20 cellular contexts compared by ENCODE assay signal in the genomic region with DNA sequence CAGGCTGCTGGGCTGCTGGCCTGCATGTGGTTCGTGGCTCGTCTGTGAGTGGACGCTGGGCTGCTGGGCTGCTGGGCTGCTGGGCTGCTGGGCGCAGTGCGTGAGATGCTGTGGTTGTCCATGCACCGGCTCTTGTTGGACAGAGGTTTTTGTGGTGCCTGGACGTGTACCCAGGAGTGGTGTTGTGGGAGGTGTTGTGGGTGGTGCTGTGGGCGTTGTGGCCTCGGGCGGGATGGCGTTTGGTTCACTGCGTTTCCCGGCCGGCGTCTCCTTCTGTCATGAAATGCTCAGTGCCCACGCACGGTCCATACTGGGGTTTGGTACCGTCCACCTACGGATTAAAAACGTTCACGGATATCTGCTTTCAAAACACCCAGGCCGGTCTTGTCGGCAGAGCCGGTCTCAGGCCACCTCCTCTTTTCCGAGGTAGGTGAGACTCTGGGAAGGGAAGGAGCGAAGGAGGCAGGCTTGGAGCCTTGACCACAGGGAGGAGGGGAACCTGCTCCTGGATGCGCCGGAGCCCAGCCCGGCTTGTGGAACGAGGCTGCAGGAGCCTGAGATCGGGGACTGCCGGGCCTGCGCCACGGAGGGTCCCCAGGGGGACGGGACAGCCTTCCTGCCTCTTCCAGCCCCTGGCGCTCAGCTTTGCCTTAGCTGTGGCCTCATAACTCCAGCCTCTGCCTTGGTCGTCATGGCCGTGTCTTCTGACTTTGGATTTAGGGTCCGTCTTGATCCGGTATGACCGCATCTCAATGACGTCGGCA. TPM values are rescaled to one million over a fixed set of nuclear protein-coding genes. Genes with fewer than 3 reads are reported as not detected.
A peak's percentile ranks its signal among the peaks of the same experiment; 100 is the strongest.
DNase-seq lines count a peak whose midpoint lies in the region; ATAC-seq and TF ChIP-seq lines count a peak whose summit lies in the region.
"Had no signal": no experiment of that assay in that cellular context is flagged by ENCODE, and none has a peak within 500 bp of the region (broad histone marks: within the 10 kb centered on the region; RNA-seq: fewer than 3 reads in every experiment).

No MANE protein-coding gene starts in this region.

- H3K79me2 ChIP-seq in neural progenitor cell (ENCODE audit: low read depth), result no peaks in the 10 kb centered on the region
- H3K79me2 ChIP-seq in smooth muscle cell (ENCODE audit: low read depth), result no peaks in the 10 kb centered on the region

- H2AFZ ChIP-seq in neural progenitor cell (replicated peaks), result no peak overlapping the region
- H2AFZ ChIP-seq in smooth muscle cell (ENCODE audit: low read depth), result no peak overlapping the region

- H3K4me1 ChIP-seq in neural progenitor cell, result no peaks in the 10 kb centered on the region
- H3K4me1 ChIP-seq in smooth muscle cell (ENCODE audit: low read depth), result no peaks in the 10 kb centered on the region
- H3K4me1 ChIP-seq: HAP-1 had no signal

- TF ChIP-seq CTCF in neural progenitor cell (IDR thresholded peaks at IDR 0.05) (no peak), smooth muscle cell (IDR thresholded peaks at IDR 0.05; ENCODE audit: borderline replicate concordance, insufficient read depth, poor library complexity, severe bottlenecking) (no peak)

- H4K20me1 ChIP-seq in neural progenitor cell (ENCODE audit: low read depth) (no peaks in the 10 kb centered on the region), smooth muscle cell (ENCODE audit: low read depth) (no peaks in the 10 kb centered on the region)

- DNase-seq in Right ventricle myocardium inferior (ENCODE audit: missing footprints) (peak; percentile 28), left cardiac atrium (no peak), neural progenitor cell (ENCODE audit: low spot score) (no peak), sciatic nerve (ENCODE audit: low spot score) (no peak), smooth muscle cell (lab: John Stamatoyannopoulos, UW; ENCODE audit: unreplicated experiment) (no peak), DMS53 treated with DMSO at 0.1 percent for 48 hours (lab: John Stamatoyannopoulos, UW; ENCODE audit: unreplicated experiment) (no peak), NCI-H1436 treated with DMSO at 0.1 percent for 48 hours (lab: John Stamatoyannopoulos, UW) (no peak)
- DNase-seq: AML-193; Calu3; CD8-positive, alpha-beta T cell; DND-41; EL had no signal

- no peak overlapping the region for H3K9ac ChIP-seq in neural progenitor cell
- no peak overlapping the region for H3K9ac ChIP-seq in smooth muscle cell (ENCODE audit: low read depth)

- H3F3A ChIP-seq in neural progenitor cell (ENCODE audit: low read depth) (no peaks in the 10 kb centered on the region), smooth muscle cell (ENCODE audit: low read depth) (no peaks in the 10 kb centered on the region)

- ATAC-seq in Right ventricle myocardium inferior (no peak), left cardiac atrium (no peak), sciatic nerve (peak; percentile 11)
- ATAC-seq: CD8-positive, alpha-beta T cell; GM12878 had no signal

- H3K4me2 ChIP-seq in neural progenitor cell, result no peak overlapping the region
- H3K4me2 ChIP-seq in smooth muscle cell, result no peak overlapping the region
- H3K4me2 ChIP-seq: A549 had no signal

- no peak overlapping the region for H3K27ac ChIP-seq in neural progenitor cell
- H3K27ac ChIP-seq in smooth muscle cell (ENCODE audit: low read depth), result no peak overlapping the region
- H3K27ac ChIP-seq: 22Rv1, A549, HL-60 had no signal

- H3K36me3 Mint-ChIP-seq in neural progenitor cell, result no peaks in the 10 kb centered on the region
- H3K36me3 Mint-ChIP-seq: CD8-positive, alpha-beta T cell had no signal

- peak overlapping the region; percentile 50 for H3K27ac Mint-ChIP-seq in neural progenitor cell
- H3K27ac Mint-ChIP-seq: CD8-positive, alpha-beta T cell had no signal

- no peak overlapping the region for H3K4me3 Mint-ChIP-seq in neural progenitor cell
- H3K4me3 Mint-ChIP-seq: CD8-positive, alpha-beta T cell had no signal

- 96% methylated on average over 41 of the region's 43 CpGs for WGBS in smooth muscle cell (ENCODE audit: low lambda C conversion rate)

- H3K9me3 ChIP-seq in neural progenitor cell (ENCODE audit: low read depth) (no peaks in the 10 kb centered on the region), smooth muscle cell (replicated peaks; ENCODE audit: low read depth) (no peaks in the 10 kb centered on the region)
- H3K9me3 ChIP-seq: HAP-1 had no signal

- H3K4me3 ChIP-seq in neural progenitor cell (no peak overlapping the region), smooth muscle cell (no peak overlapping the region)
- H3K4me3 ChIP-seq: A549, GM12878, HAP-1 had no signal

- H3K4me1 Mint-ChIP-seq in neural progenitor cell, result peaks cover 7% of the 10 kb centered on the region

- H3K9me3 Mint-ChIP-seq in neural progenitor cell, result peaks cover 7% of the 10 kb centered on the region
- H3K9me3 Mint-ChIP-seq: CD8-positive, alpha-beta T cell had no signal

- H3K27me3 Mint-ChIP-seq in neural progenitor cell (ENCODE audit: insufficient read depth, low read depth), result peaks cover 2% of the 10 kb centered on the region

- H3K36me3 ChIP-seq in neural progenitor cell (no peaks in the 10 kb centered on the region), smooth muscle cell (ENCODE audit: low read depth) (no peaks in the 10 kb centered on the region)
- H3K36me3 ChIP-seq: HAP-1 had no signal

- H3K27me3 ChIP-seq in neural progenitor cell (peaks cover 4% of the 10 kb centered on the region), smooth muscle cell (ENCODE audit: low read depth) (no peaks in the 10 kb centered on the region)

- intact Hi-C loops in Right ventricle myocardium inferior (cut with DNase I) (no loop called here), left cardiac atrium (cut with DNase I) (no loop called here), sciatic nerve (cut with DNase I) (no loop called here)

RNA-seq across cellular contexts. Expression of gene GNG13, which starts 29.8 kb away (rescaled TPM):
- total RNA-seq in Right ventricle myocardium inferior (not detected), left cardiac atrium (not detected), neural progenitor cell (ENCODE audit: low replicate concordance) (not detected in 2 replicates), sciatic nerve (not detected), smooth muscle cell (not detected in 2 replicates)
- polyA plus RNA-seq in smooth muscle cell, result not detected in 2 replicates
- total RNA-seq: Calu3; CD8-positive, alpha-beta T cell; GM12878; H4; HT1080 had no signal
- polyA plus RNA-seq: BJ, GM12878 had no signal

RNA-seq across cellular contexts. Expression of gene CHTF18, which starts 41.9 kb away (rescaled TPM):
- 6.4 TPM for total RNA-seq in Right ventricle myocardium inferior
- 1 to 10 TPM; 4.7 to 8.8 TPM for total RNA-seq in left cardiac atrium
- total RNA-seq in neural progenitor cell (ENCODE audit: low replicate concordance), result 35.6 and 124 TPM in 2 replicates
- 18.9 TPM for total RNA-seq in sciatic nerve
- total RNA-seq in smooth muscle cell, result 11.4 and 27.2 TPM in 2 replicates
- polyA plus RNA-seq in smooth muscle cell, result 33.2 and 39.8 TPM in 2 replicates

RNA-seq across cellular contexts. Expression of gene RPUSD1, which starts 42.1 kb away (rescaled TPM):
- total RNA-seq in Right ventricle myocardium inferior (9.7 TPM), left cardiac atrium (10 to 100 TPM; 11.1 to 11.4 TPM), neural progenitor cell (ENCODE audit: low replicate concordance) (5.6 and 22.7 TPM in 2 replicates), sciatic nerve (11.4 TPM), smooth muscle cell (7.8 and 20.8 TPM in 2 replicates)
- polyA plus RNA-seq in smooth muscle cell, result 20.8 and 27.4 TPM in 2 replicates
